ENCODE assay signal across 7 cellular contexts in genomic region chr2:69770193-69770702, GRCh38. TPM values are rescaled to one million over a fixed set of nuclear protein-coding genes. Genes with fewer than 3 reads are reported as not detected.
DNase-seq lines count a peak whose midpoint lies in the region; ATAC-seq and TF ChIP-seq lines count a peak whose summit lies in the region.

No MANE protein-coding gene starts in this region.

- H3K36me3 Mint-ChIP-seq in chondrocyte (ENCODE audit: low read depth) = peaks cover 1% of the 10 kb centered on the region
- H3K36me3 Mint-ChIP-seq in CD4-positive, alpha-beta T cell (ENCODE audit: low read depth) = no peaks in the 10 kb centered on the region

- intact Hi-C loops in CD4-positive, alpha-beta T cell (cut with DNase I, micrococcal nuclease) = no loop called here

- no peak overlapping the region for H2BK15ac ChIP-seq in mesenchymal stem cell (ENCODE audit: low read depth, poor library complexity, severe bottlenecking)

- no peak overlapping the region for H3K4ac ChIP-seq in mesenchymal stem cell (ENCODE audit: low read depth in 1 of 2, low read length in 2 of 2)

- peak overlapping the region in 1 of 2 experiments; percentile 55 for H3K4me3 ChIP-seq in mesenchymal stem cell (ENCODE audit: insufficient read depth in 1 of 2, low read depth in 1 of 2, low read length in 2 of 2)

- H3K79me1 ChIP-seq in mesenchymal stem cell (replicated peaks; ENCODE audit: low read length, poor library complexity, severe bottlenecking) = peaks cover 12% of the 10 kb centered on the region

- DNase-seq in H4 (ENCODE audit: low spot score) (peak; percentile 91), NOMO-1 treated with DMSO at 0.1 percent for 48 hours (lab: John Stamatoyannopoulos, UW; ENCODE audit: unreplicated experiment) (peak; percentile 71), chondrocyte (ENCODE audit: low spot score) (no peak), mesenchymal stem cell (peak; percentile 85), left lobe of liver (ENCODE audit: low spot score) (no peak)
- no peak for DNase-seq in CD4-positive, alpha-beta T cell

- H2AK5ac ChIP-seq in mesenchymal stem cell (ENCODE audit: low read length, severe bottlenecking) = peak overlapping the region; percentile 35

- H3K23ac ChIP-seq in mesenchymal stem cell (ENCODE audit: low read length in 2 of 2) = no peak overlapping the region

- 53% methylated on average over 3 of the region's 5 CpGs for WGBS in mesenchymal stem cell

- no peaks in the 10 kb centered on the region for H3K9me3 ChIP-seq in mesenchymal stem cell (ENCODE audit: control insufficient read depth, low read length)
- no peaks in the 10 kb centered on the region for H3K9me3 ChIP-seq in CD4-positive, alpha-beta T cell (ENCODE audit: control insufficient read depth, low read length)

- no peak overlapping the region for H4K91ac ChIP-seq in mesenchymal stem cell (ENCODE audit: low read length)

- peak overlapping the region; percentile 20 for H3K4me3 Mint-ChIP-seq in chondrocyte (ENCODE audit: unreplicated experiment)
- no peak overlapping the region for H3K4me3 Mint-ChIP-seq in CD4-positive, alpha-beta T cell

- no peak overlapping the region for H4K8ac ChIP-seq in mesenchymal stem cell (ENCODE audit: low read length)

- no peak overlapping the region for H2BK5ac ChIP-seq in mesenchymal stem cell (ENCODE audit: low read depth, low read length, poor library complexity, severe bottlenecking)

- peak overlapping the region; percentile 85 for H3K9ac ChIP-seq in mesenchymal stem cell (ENCODE audit: low read length)

- peak overlapping the region; percentile 13 for H3K4me2 ChIP-seq in mesenchymal stem cell (ENCODE audit: low read length, poor library complexity, severe bottlenecking)

- peak overlapping the region; percentile 61 for H3K27ac ChIP-seq in mesenchymal stem cell (ENCODE audit: low read length, poor library complexity, severe bottlenecking)
- no peak overlapping the region for H3K27ac ChIP-seq in CD4-positive, alpha-beta T cell (ENCODE audit: low read depth, low read length)

- peaks cover 25% of the 10 kb centered on the region for H3K4me1 ChIP-seq in mesenchymal stem cell (ENCODE audit: control insufficient read depth, insufficient read depth, low read depth, low read length)

- no peak overlapping the region for H3K14ac ChIP-seq in mesenchymal stem cell (ENCODE audit: low read length in 2 of 2)

- H3K27me3 Mint-ChIP-seq in chondrocyte (ENCODE audit: low read depth) = no peaks in the 10 kb centered on the region
- H3K27me3 Mint-ChIP-seq in CD4-positive, alpha-beta T cell = no peaks in the 10 kb centered on the region

- H2BK12ac ChIP-seq in mesenchymal stem cell (ENCODE audit: low read length in 2 of 2) = peak overlapping the region in 1 of 2 experiments; percentile 98

- peak overlapping the region; percentile 89 for H3K27ac Mint-ChIP-seq in chondrocyte (ENCODE audit: unreplicated experiment)
- no peak overlapping the region for H3K27ac Mint-ChIP-seq in CD4-positive, alpha-beta T cell

- H3K36me3 ChIP-seq in mesenchymal stem cell (ENCODE audit: control insufficient read depth in 1 of 2, insufficient read depth in 2 of 2, low read depth in 1 of 2, low read length in 2 of 2) = peaks cover 6 to 19% of the 10 kb centered on the region in 2 experiments

- no peak overlapping the region for H2BK120ac ChIP-seq in mesenchymal stem cell (ENCODE audit: low read depth, low read length)

- no peak for ATAC-seq in CD4-positive, alpha-beta T cell (ENCODE audit: poor library complexity)
- no peak for ATAC-seq in HG03457 (IDR thresholded peaks at IDR 0.05; ENCODE audit: unreplicated experiment)
- ATAC-seq in left lobe of liver = no peak

- no peaks in the 10 kb centered on the region for H3K9me3 Mint-ChIP-seq in chondrocyte (ENCODE audit: low read depth)
- no peaks in the 10 kb centered on the region for H3K9me3 Mint-ChIP-seq in CD4-positive, alpha-beta T cell

- no peak overlapping the region for H2AFZ ChIP-seq in mesenchymal stem cell (ENCODE audit: low read depth, low read length)

- no peaks in the 10 kb centered on the region for H3K27me3 ChIP-seq in mesenchymal stem cell (ENCODE audit: control insufficient read depth in 1 of 2, insufficient read depth in 1 of 2, low read length in 2 of 2)
- no peaks in the 10 kb centered on the region for H3K27me3 ChIP-seq in CD4-positive, alpha-beta T cell (ENCODE audit: control insufficient read depth, insufficient read depth, low read length)

- peak overlapping the region in 1 of 2 experiments; percentile 77 for H3K18ac ChIP-seq in mesenchymal stem cell (ENCODE audit: low read depth in 1 of 2, low read length in 2 of 2)

- CTCF ChIA-PET in CD4-positive, alpha-beta T cell (lab: Charles Lee) = interaction anchor here (0.7 kb wide), 1 partner anchor 994 kb away, joined by 3 read pairs; no protein-coding TSS in a partner anchor

- TF ChIP-seq CTCF in chondrocyte (IDR thresholded peaks at IDR 0.05) = no peak
- TF ChIP-seq CTCF in CD4-positive, alpha-beta T cell (IDR thresholded peaks at IDR 0.05) = no peak

- POLR2A ChIA-PET in CD4-positive, alpha-beta T cell (lab: Charles Lee) = no interaction called here

- H3K4me1 Mint-ChIP-seq in chondrocyte (ENCODE audit: low read depth) = peaks cover 87% of the 10 kb centered on the region
- peaks cover 30% of the 10 kb centered on the region for H3K4me1 Mint-ChIP-seq in CD4-positive, alpha-beta T cell (ENCODE audit: low read depth)

RNA-seq across cellular contexts. Expression of gene ANXA4, which starts 28.3 kb away (rescaled TPM):
- total RNA-seq in H4 (2014; rRNA removed; shearing (Covaris generic)) = 9.8 and 19.8 TPM in 2 replicates
- total RNA-seq in chondrocyte (88.1 to 100 TPM (median 99.0 TPM) in 3 replicates), left lobe of liver (102 TPM)
- 99.3 TPM for polyA plus RNA-seq in mesenchymal stem cell (2013, experiment 1 of 2)
- 95.9 TPM for polyA plus RNA-seq in mesenchymal stem cell (2013, experiment 2 of 2)
- 1 to 10 TPM; 4.0 to 5.3 TPM for total RNA-seq in CD4-positive, alpha-beta T cell

RNA-seq across cellular contexts. Expression of gene GMCL1, which starts 59.2 kb away (rescaled TPM):
- total RNA-seq in H4 (2014; rRNA removed; shearing (Covaris generic)) = 3.1 and 7.5 TPM in 2 replicates
- total RNA-seq in chondrocyte = 13.6 to 20.7 TPM (median 13.6 TPM) in 3 replicates
- polyA plus RNA-seq in mesenchymal stem cell (2013, experiment 1 of 2) = 9.3 TPM
- 8.6 TPM for polyA plus RNA-seq in mesenchymal stem cell (2013, experiment 2 of 2)
- total RNA-seq in CD4-positive, alpha-beta T cell = 10 to 100 TPM; 29.7 to 29.8 TPM
- 5.4 TPM for total RNA-seq in left lobe of liver

Comparison
In these comparisons a context has a peak if more than half of its experiments do, and no peak if none do; other contexts are left out.
1. DNase-seq: peak in H4 (single experiment), NOMO-1 treated with DMSO at 0.1 percent for 48 hours (single experiment) and mesenchymal stem cell (single experiment); none in chondrocyte (single experiment), CD4-positive, alpha-beta T cell (0 of 10) and left lobe of liver (single experiment).